ENCODE assay signal across 8 cellular contexts in the genomic region with DNA sequence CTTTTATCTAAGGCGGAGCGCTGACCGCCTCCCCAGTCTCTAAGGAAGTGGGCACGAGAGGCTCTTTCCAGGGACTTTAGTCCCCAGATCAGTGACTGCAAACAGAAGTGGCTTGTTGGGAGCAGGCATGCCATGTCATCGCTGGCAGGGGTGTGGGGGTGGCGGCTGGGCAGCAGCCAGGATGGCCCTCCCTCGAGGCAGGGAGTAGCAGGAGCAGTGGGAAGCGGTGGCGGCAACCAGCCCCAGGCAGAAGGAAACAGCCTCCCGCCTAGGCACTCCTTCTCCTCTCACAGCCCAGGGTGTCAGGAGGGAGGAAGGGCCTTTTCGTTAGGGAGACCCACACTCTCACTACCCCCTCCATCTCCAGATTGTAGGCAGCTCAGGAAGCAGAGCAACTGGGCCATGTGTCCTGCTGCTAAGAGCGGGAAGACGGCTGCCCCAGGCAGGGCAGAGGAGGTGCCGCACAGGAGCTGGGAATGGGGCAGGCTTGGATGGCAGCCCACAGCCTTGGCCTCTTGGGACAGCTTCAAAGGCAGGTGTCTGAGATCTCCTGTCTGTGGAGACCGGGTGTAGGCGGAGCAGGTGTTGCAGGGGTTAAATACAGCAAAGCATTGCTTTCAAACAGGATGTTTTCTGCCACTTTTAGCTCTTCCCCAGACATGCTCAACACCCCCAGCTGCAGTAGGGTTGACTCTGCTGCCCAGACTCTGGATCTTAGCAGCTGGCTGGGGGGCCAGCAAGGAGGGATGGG. TPM values are rescaled to one million over a fixed set of nuclear protein-coding genes. Genes with fewer than 3 reads are reported as not detected.
DNase-seq lines count a peak whose midpoint lies in the region; ATAC-seq and TF ChIP-seq lines count a peak whose summit lies in the region.

No MANE protein-coding gene starts in this region.

- H3K27ac Mint-ChIP-seq in activated CD4-positive, alpha-beta memory T cell treated with anti-CD3 and anti-CD28 coated beads for 36 hours = peak overlapping the region; percentile 97

- CTCF ChIA-PET in activated CD4-positive, alpha-beta memory T cell treated with anti-CD3 and anti-CD28 coated beads for 36 hours (lab: Charles Lee) = interaction anchor here (0.7 to 5.1 kb wide), 9 partner anchors 11 to 138 kb away, joined by 3 to 34 read pairs (median 5); partner anchors contain the start of gene VDR

- ATAC-seq in GM19467 (IDR thresholded peaks at IDR 0.05; ENCODE audit: unreplicated experiment) (peak; percentile 72), HG03439 (IDR thresholded peaks at IDR 0.05; ENCODE audit: unreplicated experiment) (peak; percentile 66)

- peaks cover 88% of the 10 kb centered on the region for H3K4me1 Mint-ChIP-seq in activated CD4-positive, alpha-beta memory T cell treated with anti-CD3 and anti-CD28 coated beads for 36 hours (ENCODE audit: low read depth)

- no peak for TF ChIP-seq CTCF in esophagus muscularis mucosa (IDR thresholded peaks at IDR 0.05)

- H3K9me3 Mint-ChIP-seq in activated CD4-positive, alpha-beta memory T cell treated with anti-CD3 and anti-CD28 coated beads for 36 hours = no peaks in the 10 kb centered on the region

- H3K27me3 ChIP-seq in SJCRH30 (peaks cover 20% of the 10 kb centered on the region), esophagus muscularis mucosa (no peaks in the 10 kb centered on the region)

- WGBS in esophagus muscularis mucosa = 68% methylated on average over 16 of the region's 16 CpGs

- DNase-seq in Daoy (ENCODE audit: low read depth) = peak; percentile 51
- DNase-seq in activated CD4-positive, alpha-beta memory T cell treated with anti-CD3 and anti-CD28 coated beads for 36 hours = peak; percentile 67
- DNase-seq in mesenteric fat pad (ENCODE audit: low spot score) = peak; percentile 90
- no peak for DNase-seq in NCI-H2227 treated with DMSO at 0.1 percent for 48 hours (lab: John Stamatoyannopoulos, UW)
- no peak for DNase-seq in SJCRH30
- DNase-seq in esophagus muscularis mucosa (ENCODE audit: extremely low spot score) = no peak

- H3K36me3 ChIP-seq in SJCRH30 (no peaks in the 10 kb centered on the region), esophagus muscularis mucosa (no peaks in the 10 kb centered on the region)

- H3K9me3 ChIP-seq in SJCRH30 (replicated peaks) (no peaks in the 10 kb centered on the region), esophagus muscularis mucosa (no peaks in the 10 kb centered on the region)

- intact Hi-C loops in activated CD4-positive, alpha-beta memory T cell treated with anti-CD3 and anti-CD28 coated beads for 36 hours (cut with micrococcal nuclease) = loop anchor here (10.0 kb wide), 1 partner anchor 488 kb away; no protein-coding TSS in a partner anchor
- intact Hi-C loops in esophagus muscularis mucosa (cut with DNase I) = no loop called here

- H3K4me1 ChIP-seq in SJCRH30 (no peaks in the 10 kb centered on the region), esophagus muscularis mucosa (peaks cover 6 to 9% (median 7%) of the 10 kb centered on the region in 4 donors)

- peaks cover 85% of the 10 kb centered on the region for H3K36me3 Mint-ChIP-seq in activated CD4-positive, alpha-beta memory T cell treated with anti-CD3 and anti-CD28 coated beads for 36 hours

- TF ChIP-seq POLR2A in esophagus muscularis mucosa (IDR thresholded peaks at IDR 0.05; ENCODE audit: low read depth) = no peak

- H3K4me3 ChIP-seq in SJCRH30 (no peak overlapping the region), esophagus muscularis mucosa (no peak overlapping the region)

- H3K27ac ChIP-seq in SJCRH30 (no peak overlapping the region), esophagus muscularis mucosa (replicated peaks in 1 of 4) (no peak overlapping the region)

- TF ChIP-seq EP300 in esophagus muscularis mucosa (IDR thresholded peaks at IDR 0.05) = no peak

- POLR2A ChIA-PET in activated CD4-positive, alpha-beta memory T cell treated with anti-CD3 and anti-CD28 coated beads for 36 hours (lab: Charles Lee) = interaction anchor here (1.1 to 6.3 kb wide), 9 partner anchors 11 to 74 kb away, joined by 3 to 76 read pairs (median 15); partner anchors contain the start of genes HDAC7 and VDR

- no peaks in the 10 kb centered on the region for H3K27me3 Mint-ChIP-seq in activated CD4-positive, alpha-beta memory T cell treated with anti-CD3 and anti-CD28 coated beads for 36 hours

- H3K4me3 Mint-ChIP-seq in activated CD4-positive, alpha-beta memory T cell treated with anti-CD3 and anti-CD28 coated beads for 36 hours = peak overlapping the region; percentile 89

RNA-seq across cellular contexts. Expression of gene VDR, which starts 21.8 kb away (rescaled TPM):
- 10.1 and 12.1 TPM in 2 replicates for total RNA-seq in Daoy (2014; rRNA removed; shearing (Covaris generic))
- 100 to 1,000 TPM; 156 TPM for total RNA-seq in activated CD4-positive, alpha-beta memory T cell treated with anti-CD3 and anti-CD28 coated beads for 36 hours
- 9.8 TPM for total RNA-seq in mesenteric fat pad
- total RNA-seq in SJCRH30 (2014; rRNA removed; shearing (Covaris generic)) = 0.10 TPM in 1 of 2 replicates, not detected in the other
- total RNA-seq in esophagus muscularis mucosa = 1 to 10 TPM in 3 of 4 donors, under 1 TPM in 1; 0.42 to 2.8 (median 2.1) TPM

Comparison
In these comparisons a context has a peak if more than half of its experiments do, and no peak if none do; other contexts are left out.
1. DNase-seq: peak in Daoy (single experiment), activated CD4-positive, alpha-beta memory T cell treated with anti-CD3 and anti-CD28 coated beads for 36 hours (single experiment) and mesenteric fat pad (single experiment); none in NCI-H2227 treated with DMSO at 0.1 percent for 48 hours (single experiment), SJCRH30 (0 of 2) and esophagus muscularis mucosa (single experiment).
2. RNA of gene VDR, which starts 21.8 kb away (total RNA-seq): 156 TPM in activated CD4-positive, alpha-beta memory T cell treated with anti-CD3 and anti-CD28 coated beads for 36 hours; 10.1 to 12.1 TPM in Daoy, 9.8 TPM in mesenteric fat pad (single experiment), 0.42 to 2.8 TPM in esophagus muscularis mucosa and 0.10 TPM in SJCRH30; every median in the first group is over 10 times any median in the second.